In genomic region chr7:90246184-90246583, GRCh38 we compare ENCODE assay signal across 1 cellular context.
TF ChIP-seq lines count a peak whose summit lies in the region.

No MANE protein-coding gene starts in this region.

TF ChIP-seq in HEK293, 187 proteins besides CTCF, POLR2A, EP300 and RAD21 (continued from another document):
- TF ChIP-seq KLF17 (tag by site-specific recombination; IDR thresholded peaks at IDR 0.05) (no peak), KLF9 (tag by site-specific recombination; IDR thresholded peaks at IDR 0.05; ENCODE audit: low read depth) (no peak)
